In genomic region chr1:205662135-205662725, GRCh38 we compare ENCODE assay signal across 19 cellular contexts. TPM values are rescaled to one million over a fixed set of nuclear protein-coding genes. Genes with fewer than 3 reads are reported as not detected.
DNase-seq lines count a peak whose midpoint lies in the region; ATAC-seq and TF ChIP-seq lines count a peak whose summit lies in the region.
"Had no signal": no experiment of that assay in that cellular context is flagged by ENCODE, and none has a peak within 500 bp of the region (broad histone marks: within the 10 kb centered on the region; RNA-seq: fewer than 3 reads in every experiment).

No MANE protein-coding gene starts in this region.

- peak overlapping the region; percentile 35 for H3K27ac ChIP-seq in cingulate gyrus (ENCODE audit: low read depth, low read length)
- H3K27ac ChIP-seq: foreskin keratinocyte, GM23248, hepatocyte, psoas muscle, testis had no signal

- DNase-seq in DMS 273 (lab: John Stamatoyannopoulos, UW; ENCODE audit: unreplicated experiment) (peak; percentile 80), NCI-H2171 (lab: John Stamatoyannopoulos, UW) (peak; percentile 49), osteocyte (ENCODE audit: extremely low spot score, unreplicated experiment) (no peak)
- DNase-seq: effector CD8-positive, alpha-beta T cell; foreskin keratinocyte; GM23248; left ventricle myocardium superior; mucosa of descending colon; NCI-H1105 treated with DMSO at 0.1 percent for 48 hours; NCI-H526 treated with DMSO at 0.1 percent for 48 hours; psoas muscle; T1000; testis had no signal

- no peak for ATAC-seq in stimulated activated memory B cell treated with anti-CD40 and anti-IgM and Interleukin-4, amounts not matched to agents 10 μg/mL and 1 μg/mL and 100 μg/mL, for 72 hours
- ATAC-seq in GM21526 (IDR thresholded peaks at IDR 0.05; ENCODE audit: low FRiP score, unreplicated experiment) (no peak), GM19324 (IDR thresholded peaks at IDR 0.05; ENCODE audit: low FRiP score, unreplicated experiment) (no peak)
- ATAC-seq: activated naive CD4-positive, alpha-beta T cell treated with anti-CD3 and anti-CD28 coated beads, Interleukin-2, amount 50 U/mL, for 72 hours; foreskin keratinocyte; left ventricle myocardium superior; mucosa of descending colon; psoas muscle had no signal

- no peaks in the 10 kb centered on the region for H3K27me3 Mint-ChIP-seq in stimulated activated memory B cell treated with anti-CD40 and anti-IgM and Interleukin-4, amounts not matched to agents 10 μg/mL and 1 μg/mL and 100 μg/mL, for 72 hours
- no peaks in the 10 kb centered on the region for H3K27me3 Mint-ChIP-seq in osteocyte (ENCODE audit: unreplicated experiment)

- no peak overlapping the region for H3K4me3 Mint-ChIP-seq in stimulated activated memory B cell treated with anti-CD40 and anti-IgM and Interleukin-4, amounts not matched to agents 10 μg/mL and 1 μg/mL and 100 μg/mL, for 72 hours
- H3K4me3 Mint-ChIP-seq in osteocyte (ENCODE audit: unreplicated experiment) = no peak overlapping the region

- no peaks in the 10 kb centered on the region for H3K9me3 Mint-ChIP-seq in stimulated activated memory B cell treated with anti-CD40 and anti-IgM and Interleukin-4, amounts not matched to agents 10 μg/mL and 1 μg/mL and 100 μg/mL, for 72 hours
- no peaks in the 10 kb centered on the region for H3K9me3 Mint-ChIP-seq in osteocyte (ENCODE audit: unreplicated experiment)
- H3K9me3 Mint-ChIP-seq: activated naive CD4-positive, alpha-beta T cell treated with anti-CD3 and anti-CD28 coated beads, Interleukin-2, amount 50 U/mL, for 72 hours had no signal

- H3K4me1 Mint-ChIP-seq in stimulated activated memory B cell treated with anti-CD40 and anti-IgM and Interleukin-4, amounts not matched to agents 10 μg/mL and 1 μg/mL and 100 μg/mL, for 72 hours = peaks cover 70% of the 10 kb centered on the region
- H3K4me1 Mint-ChIP-seq in osteocyte (ENCODE audit: unreplicated experiment) = peaks cover 4% of the 10 kb centered on the region

- peak overlapping the region; percentile 15 for H3K27ac Mint-ChIP-seq in stimulated activated memory B cell treated with anti-CD40 and anti-IgM and Interleukin-4, amounts not matched to agents 10 μg/mL and 1 μg/mL and 100 μg/mL, for 72 hours
- H3K27ac Mint-ChIP-seq in osteocyte (ENCODE audit: unreplicated experiment) = no peak overlapping the region
- H3K27ac Mint-ChIP-seq: activated naive CD4-positive, alpha-beta T cell treated with anti-CD3 and anti-CD28 coated beads, Interleukin-2, amount 50 U/mL, for 72 hours had no signal

- peaks cover 4% of the 10 kb centered on the region for H3K36me3 Mint-ChIP-seq in stimulated activated memory B cell treated with anti-CD40 and anti-IgM and Interleukin-4, amounts not matched to agents 10 μg/mL and 1 μg/mL and 100 μg/mL, for 72 hours
- no peaks in the 10 kb centered on the region for H3K36me3 Mint-ChIP-seq in osteocyte (ENCODE audit: unreplicated experiment)
- H3K36me3 Mint-ChIP-seq: activated naive CD4-positive, alpha-beta T cell treated with anti-CD3 and anti-CD28 coated beads, Interleukin-2, amount 50 U/mL, for 72 hours had no signal

- TF ChIP-seq CTCF in osteocyte (IDR thresholded peaks at IDR 0.05) = no peak

RNA-seq across cellular contexts. Expression of gene SLC45A3, which starts 18.1 kb away (rescaled TPM):
- 1.1 and 1.6 TPM in 2 replicates for total RNA-seq in osteocyte

RNA-seq across cellular contexts. Expression of gene ELK4, which starts 30.4 kb away (rescaled TPM):
- total RNA-seq in osteocyte = 46.4 and 50.4 TPM in 2 replicates
